Comparison of ENCODE assay signal across 1 cellular context in genomic region chr1:43763497-43763973, GRCh38.
TF ChIP-seq lines count a peak whose summit lies in the region.

No MANE protein-coding gene starts in this region.

TF ChIP-seq in WTC11, 78 proteins besides CTCF, POLR2A, EP300 and RAD21 (continued from another document):
- TF ChIP-seq, protein P1, sequence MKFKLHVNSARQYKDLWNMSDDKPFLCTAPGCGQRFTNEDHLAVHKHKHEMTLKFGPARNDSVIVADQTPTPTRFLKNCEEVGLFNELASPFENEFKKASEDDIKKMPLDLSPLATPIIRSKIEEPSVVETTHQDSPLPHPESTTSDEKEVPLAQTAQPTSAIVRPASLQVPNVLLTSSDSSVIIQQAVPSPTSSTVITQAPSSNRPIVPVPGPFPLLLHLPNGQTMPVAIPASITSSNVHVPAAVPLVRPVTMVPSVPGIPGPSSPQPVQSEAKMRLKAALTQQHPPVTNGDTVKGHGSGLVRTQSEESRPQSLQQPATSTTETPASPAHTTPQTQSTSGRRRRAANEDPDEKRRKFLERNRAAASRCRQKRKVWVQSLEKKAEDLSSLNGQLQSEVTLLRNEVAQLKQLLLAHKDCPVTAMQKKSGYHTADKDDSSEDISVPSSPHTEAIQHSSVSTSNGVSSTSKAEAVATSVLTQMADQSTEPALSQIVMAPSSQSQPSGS (CRISPR knock-in tag; IDR thresholded peaks at IDR 0.05; ENCODE audit: borderline replicate concordance, low read depth): no peak
- no peak for TF ChIP-seq MYBL2 (CRISPR knock-in tag; IDR thresholded peaks at IDR 0.05)
TF ChIP-seq in WTC11: peak in this region for 0.
